29 cellular contexts compared by ENCODE assay signal in the genomic region with DNA sequence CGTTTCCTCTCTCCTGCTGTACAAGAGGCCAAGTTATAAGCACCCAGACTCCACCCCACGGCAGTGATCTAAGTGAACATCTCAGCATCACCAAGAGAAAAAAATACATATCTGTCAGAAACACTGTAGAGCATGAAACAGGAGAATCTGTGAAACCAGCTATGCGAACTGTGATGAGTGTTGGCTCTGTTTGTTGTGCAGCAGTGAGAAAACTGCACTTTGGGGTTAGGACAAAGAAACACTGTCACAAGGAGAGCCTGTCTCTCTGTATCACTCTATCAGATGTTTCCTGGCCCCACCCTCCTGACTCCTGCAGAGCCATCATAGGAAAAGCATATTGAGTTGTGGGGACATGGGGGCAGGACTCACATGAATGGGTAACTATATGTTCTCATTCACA.
"Had no signal": no experiment of that assay in that cellular context is flagged by ENCODE, and none has a peak within 500 bp of the region (broad histone marks: within the 10 kb centered on the region; RNA-seq: fewer than 3 reads in every experiment).

No MANE protein-coding gene starts in this region.

- H3K27me3 Mint-ChIP-seq: stimulated activated naive B cell treated with anti-CD40 and anti-IgM and Interleukin-4, amounts not matched to agents 10 μg/mL and 1 μg/mL and 100 μg/mL, for 72 hours had no signal

- H3K4me1 Mint-ChIP-seq: naive thymus-derived CD8-positive, alpha-beta T cell; stimulated activated naive B cell treated with anti-CD40 and anti-IgM and Interleukin-4, amounts not matched to agents 10 μg/mL and 1 μg/mL and 100 μg/mL, for 72 hours had no signal

- H3K4me3 ChIP-seq: dorsolateral prefrontal cortex, esophagus muscularis mucosa, heart right ventricle, left lung, pancreas, right lobe of liver, thoracic aorta, tibial nerve, upper lobe of left lung had no signal

- H3K36me3 Mint-ChIP-seq: naive thymus-derived CD8-positive, alpha-beta T cell; stimulated activated naive B cell treated with anti-CD40 and anti-IgM and Interleukin-4, amounts not matched to agents 10 μg/mL and 1 μg/mL and 100 μg/mL, for 72 hours had no signal

- H3K9me3 Mint-ChIP-seq: naive thymus-derived CD8-positive, alpha-beta T cell; nephron progenitor cell; stimulated activated naive B cell treated with anti-CD40 and anti-IgM and Interleukin-4, amounts not matched to agents 10 μg/mL and 1 μg/mL and 100 μg/mL, for 72 hours; stimulated activated naive CD8-positive, alpha-beta T cell treated with anti-CD3 and anti-CD28 coated beads, Interleukin-15, Interleukin-2, amounts not matched to agents 100 ng/mL and 50 ng/mL, for 24 hours had no signal

- DNase-seq: dorsolateral prefrontal cortex; effector CD8-positive, alpha-beta T cell; foreskin keratinocyte; glutamatergic neuron; heart right ventricle; hippocampal formation; left cardiac atrium; left lung; mesendoderm; midbrain; naive thymus-derived CD8-positive, alpha-beta T cell; nephron progenitor cell; occipital lobe; pancreas; right lobe of liver; small intestine; stimulated activated CD4-positive, alpha-beta T cell treated with anti-CD3 and anti-CD28 coated beads, Interleukin-15, amount 100 ng/mL, for 24 hours; stimulated activated CD4-positive, alpha-beta T cell treated with anti-CD3 and anti-CD28 coated beads, Interleukin-2, amount 100 ng/mL, for 48 hours; stimulated activated naive B cell treated with anti-CD40 and anti-IgM and Interleukin-4, amounts not matched to agents 10 μg/mL and 1 μg/mL and 100 μg/mL, for 72 hours; upper lobe of left lung had no signal

- H3K36me3 ChIP-seq: left lung, pancreas, right lobe of liver, thoracic aorta had no signal

- FAIRE-seq: colon, endothelial cell of umbilical vein, islet of Langerhans, pancreas, small intestine, urothelium cell line had no signal

- H3K27ac Mint-ChIP-seq: naive thymus-derived CD8-positive, alpha-beta T cell; nephron progenitor cell; progenitor cell of endocrine pancreas; stimulated activated naive B cell treated with anti-CD40 and anti-IgM and Interleukin-4, amounts not matched to agents 10 μg/mL and 1 μg/mL and 100 μg/mL, for 72 hours; stimulated activated naive CD8-positive, alpha-beta T cell treated with anti-CD3 and anti-CD28 coated beads, Interleukin-15, Interleukin-2, amounts not matched to agents 100 ng/mL and 50 ng/mL, for 24 hours had no signal

- ATAC-seq: foreskin keratinocyte; heart right ventricle; left cardiac atrium; left lung; naive thymus-derived CD8-positive, alpha-beta T cell; pancreas; right lobe of liver; stimulated activated naive B cell treated with anti-CD40 and anti-IgM and Interleukin-4, amounts not matched to agents 10 μg/mL and 1 μg/mL and 100 μg/mL, for 72 hours had no signal

- H3K27me3 ChIP-seq: dorsolateral prefrontal cortex, esophagus muscularis mucosa, foreskin keratinocyte, heart right ventricle, left lung, pancreas, right lobe of liver, tibial nerve, upper lobe of left lung had no signal

- H3K4me3 Mint-ChIP-seq: naive thymus-derived CD8-positive, alpha-beta T cell; nephron progenitor cell; stimulated activated naive B cell treated with anti-CD40 and anti-IgM and Interleukin-4, amounts not matched to agents 10 μg/mL and 1 μg/mL and 100 μg/mL, for 72 hours; stimulated activated naive CD8-positive, alpha-beta T cell treated with anti-CD3 and anti-CD28 coated beads, Interleukin-15, Interleukin-2, amounts not matched to agents 100 ng/mL and 50 ng/mL, for 24 hours had no signal
